Comparison of ENCODE assay signal across 8 cellular contexts in genomic region chr9:114718801-114719221, GRCh38. TPM values are rescaled to one million over a fixed set of nuclear protein-coding genes. Genes with fewer than 3 reads are reported as not detected.
DNase-seq lines count a peak whose midpoint lies in the region; ATAC-seq and TF ChIP-seq lines count a peak whose summit lies in the region.

No MANE protein-coding gene starts in this region.

- H3K9me3 ChIP-seq in PC-9 (ENCODE audit: insufficient read depth, low read depth): no peaks in the 10 kb centered on the region; the same call in 1 of the 2 replicates

- H3F3A ChIP-seq in PC-9 (ENCODE audit: insufficient read depth, low read depth): peaks cover 15% of the 10 kb centered on the region; the same call in 1 of the 2 replicates

- no peak overlapping the region for H2AFZ ChIP-seq in PC-9

- H3K27ac ChIP-seq in PC-9 (peak overlapping the region; percentile 50), brain microvascular endothelial cell (no peak overlapping the region)

- intact Hi-C loops in PC-9 (cut with micrococcal nuclease; ENCODE audit: unreplicated experiment) (loop anchor here (1.0 to 10.0 kb wide), 4 partner anchors 28 to 546 kb away; partner anchors contain the start of gene TEX48), lower leg skin (cut with DNase I; ENCODE audit: low total_unique reads) (no loop called here)
- intact Hi-C loops in activated naive CD4-positive, alpha-beta T cell treated with anti-CD3 and anti-CD28 coated beads for 36 hours (cut with micrococcal nuclease): loop anchor here (1.0 to 5.0 kb wide), 7 partner anchors 14 to 270 kb away; partner anchors contain the start of gene TEX48

- H3K9me2 ChIP-seq in PC-9 (ENCODE audit: insufficient read depth): no peaks in the 10 kb centered on the region

- in situ Hi-C loops in brain microvascular endothelial cell (cut with HindIII; ENCODE audit: low pct_ligation_motif_present, low sequenced_read_pairs): no loop called here

- peaks cover 7% of the 10 kb centered on the region for H3K36me3 Mint-ChIP-seq in activated naive CD4-positive, alpha-beta T cell treated with anti-CD3 and anti-CD28 coated beads for 36 hours (ENCODE audit: low read depth)

- peak overlapping the region; percentile 81 for H3K27ac Mint-ChIP-seq in activated naive CD4-positive, alpha-beta T cell treated with anti-CD3 and anti-CD28 coated beads for 36 hours

- peaks cover 25% of the 10 kb centered on the region for H3K4me1 ChIP-seq in PC-9 (replicated peaks; ENCODE audit: insufficient read depth)

- no peak overlapping the region for H3K4me3 ChIP-seq in PC-9
- H3K4me3 ChIP-seq in brain microvascular endothelial cell (ENCODE audit: low read depth, low read length): no peak overlapping the region
- H3K4me3 ChIP-seq in lower leg skin (ENCODE audit: low read depth, poor library complexity, severe bottlenecking): no peak overlapping the region

- peaks cover 4% of the 10 kb centered on the region for H3K9me3 Mint-ChIP-seq in activated naive CD4-positive, alpha-beta T cell treated with anti-CD3 and anti-CD28 coated beads for 36 hours

- H3K4me3 Mint-ChIP-seq in activated naive CD4-positive, alpha-beta T cell treated with anti-CD3 and anti-CD28 coated beads for 36 hours: peak overlapping the region; percentile 22

- POLR2A ChIA-PET in PC-9 (lab: Charles Lee; ENCODE audit: unreplicated experiment): no interaction called here

- H3K36me3 ChIP-seq in PC-9 (ENCODE audit: low read depth) (no peaks in the 10 kb centered on the region), brain microvascular endothelial cell (replicated peaks) (no peaks in the 10 kb centered on the region)

- DNase-seq in PC-9 (peak; percentile 94 to 98), 8988T (no peak), brain microvascular endothelial cell (no peak), NCI-H446 (lab: John Stamatoyannopoulos, UW) (no peak), lower leg skin (ENCODE audit: low spot score in 2 of 2) (no peak)
- peak; percentile 97 for DNase-seq in activated naive CD4-positive, alpha-beta T cell treated with anti-CD3 and anti-CD28 coated beads for 36 hours
- peak; percentile 58 to 82 (median 70) for DNase-seq in stimulated activated CD4-positive, alpha-beta T cell treated with anti-CD3 and anti-CD28 coated beads, TNF-alpha, amount 100 ng/mL, for 4 hours (ENCODE audit: low read depth in 3 of 3)

- H3K4me1 Mint-ChIP-seq in activated naive CD4-positive, alpha-beta T cell treated with anti-CD3 and anti-CD28 coated beads for 36 hours (ENCODE audit: low read depth): peaks cover 49% of the 10 kb centered on the region

- no peaks in the 10 kb centered on the region for H3K79me2 ChIP-seq in PC-9 (ENCODE audit: low read depth)

- H3K4me2 ChIP-seq in PC-9: peak overlapping the region; percentile 38

- no peak for TF ChIP-seq POLR2A in lower leg skin (IDR thresholded peaks at IDR 0.05)

- ATAC-seq in GM19452 (IDR thresholded peaks at IDR 0.05; ENCODE audit: unreplicated experiment): peak; percentile 55

- H3K27me3 ChIP-seq in PC-9 (ENCODE audit: insufficient read depth, low read depth) (no peaks in the 10 kb centered on the region), brain microvascular endothelial cell (replicated peaks) (no peaks in the 10 kb centered on the region)

- no peaks in the 10 kb centered on the region for H4K20me1 ChIP-seq in PC-9 (ENCODE audit: insufficient read depth)

- WGBS in lower leg skin, 2 donors: 67 to 74% methylated on average over 8 of the region's 8 CpGs

- TF ChIP-seq CTCF in PC-9 (conservative IDR thresholded peaks at IDR 0.05) (no peak; the same call in 1 of the 2 replicates), brain microvascular endothelial cell (IDR thresholded peaks at IDR 0.05; ENCODE audit: low read depth, low read length, missing control alignments) (no peak), lower leg skin (IDR thresholded peaks at IDR 0.05) (no peak)

- CTCF ChIA-PET in PC-9 (lab: Charles Lee): interaction anchor here (1.0 kb wide), 1 partner anchor 188 kb away, joined by 5 read pairs; no protein-coding TSS in a partner anchor
- CTCF ChIA-PET in activated naive CD4-positive, alpha-beta T cell treated with anti-CD3 and anti-CD28 coated beads for 36 hours (lab: Charles Lee): interaction anchor here (0.6 to 3.3 kb wide), 10 partner anchors 11 to 286 kb away, joined by 3 to 19 read pairs (median 3); partner anchors contain the start of gene TEX48

- BruUV-seq in PC-9 (replicated peaks; lab: Mats Ljungman, UMichigan): no TSS peak

- H3K27me3 Mint-ChIP-seq in activated naive CD4-positive, alpha-beta T cell treated with anti-CD3 and anti-CD28 coated beads for 36 hours (ENCODE audit: low read depth): peaks cover 5% of the 10 kb centered on the region

RNA-seq across cellular contexts. Expression of gene TEX48, which starts 36.8 kb away (rescaled TPM):
- not detected in 2 replicates for total RNA-seq in PC-9 (2021)
- total RNA-seq in activated naive CD4-positive, alpha-beta T cell treated with anti-CD3 and anti-CD28 coated beads for 36 hours: not detected
- not detected for total RNA-seq in lower leg skin

Comparison
In these comparisons a context has a peak if more than half of its experiments do, and no peak if none do; other contexts are left out.
1. DNase-seq: peak in PC-9 (2 of 2), activated naive CD4-positive, alpha-beta T cell treated with anti-CD3 and anti-CD28 coated beads for 36 hours (single experiment) and stimulated activated CD4-positive, alpha-beta T cell treated with anti-CD3 and anti-CD28 coated beads, TNF-alpha, amount 100 ng/mL, for 4 hours (3 of 3); none in 8988T (single experiment), brain microvascular endothelial cell (single experiment), NCI-H446 (0 of 2) and lower leg skin (0 of 2).